Comparison of ENCODE assay signal across 1 cellular context in the genomic region with DNA sequence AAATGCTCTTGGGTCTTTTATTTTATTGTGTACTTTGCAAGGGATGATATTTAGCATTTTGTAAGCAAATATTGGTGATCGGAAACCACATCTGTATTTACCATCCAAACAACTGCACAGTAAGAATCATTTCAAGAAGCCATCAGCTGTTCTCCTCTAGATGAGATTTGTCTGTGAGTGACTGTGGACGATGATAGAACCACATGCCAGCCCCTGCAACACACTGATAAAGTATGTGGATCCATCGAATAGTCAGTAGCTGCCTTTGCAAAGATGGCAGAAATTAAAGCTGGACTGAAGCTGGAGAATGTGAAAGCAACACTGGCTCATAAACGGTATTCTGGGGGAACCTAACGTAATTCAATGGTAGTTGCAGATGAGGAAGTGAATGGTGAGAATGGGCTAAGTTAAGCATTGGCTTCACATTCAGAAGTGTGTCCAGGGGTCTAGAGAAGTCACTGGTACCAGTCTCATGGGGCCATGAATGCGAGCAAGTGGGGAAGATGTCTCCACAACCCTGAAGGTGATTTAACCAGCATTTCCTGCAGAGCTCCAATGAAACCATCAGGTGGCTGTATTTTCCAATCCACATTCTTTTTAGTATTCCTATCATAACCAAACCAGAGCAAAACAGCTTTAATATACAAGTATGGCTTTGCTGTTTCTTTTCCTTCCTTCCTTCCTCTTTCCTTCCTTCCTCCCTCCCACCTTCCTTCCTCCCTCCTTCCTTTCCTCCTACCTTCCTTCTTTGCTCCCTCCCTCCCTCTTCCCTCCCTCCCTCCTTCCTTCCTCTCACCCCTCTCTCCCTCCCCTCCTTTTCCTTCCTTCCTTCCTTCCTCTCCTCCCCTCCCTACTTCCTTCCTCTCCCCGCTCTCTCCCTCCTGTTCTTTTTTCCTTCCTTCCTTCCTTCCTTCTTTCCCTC.
TF ChIP-seq lines count a peak whose summit lies in the region.

No MANE protein-coding gene starts in this region.

TF ChIP-seq in K562, 482 proteins besides CTCF, POLR2A, EP300 and RAD21 (continued from another document):
- TF ChIP-seq, protein P1, sequence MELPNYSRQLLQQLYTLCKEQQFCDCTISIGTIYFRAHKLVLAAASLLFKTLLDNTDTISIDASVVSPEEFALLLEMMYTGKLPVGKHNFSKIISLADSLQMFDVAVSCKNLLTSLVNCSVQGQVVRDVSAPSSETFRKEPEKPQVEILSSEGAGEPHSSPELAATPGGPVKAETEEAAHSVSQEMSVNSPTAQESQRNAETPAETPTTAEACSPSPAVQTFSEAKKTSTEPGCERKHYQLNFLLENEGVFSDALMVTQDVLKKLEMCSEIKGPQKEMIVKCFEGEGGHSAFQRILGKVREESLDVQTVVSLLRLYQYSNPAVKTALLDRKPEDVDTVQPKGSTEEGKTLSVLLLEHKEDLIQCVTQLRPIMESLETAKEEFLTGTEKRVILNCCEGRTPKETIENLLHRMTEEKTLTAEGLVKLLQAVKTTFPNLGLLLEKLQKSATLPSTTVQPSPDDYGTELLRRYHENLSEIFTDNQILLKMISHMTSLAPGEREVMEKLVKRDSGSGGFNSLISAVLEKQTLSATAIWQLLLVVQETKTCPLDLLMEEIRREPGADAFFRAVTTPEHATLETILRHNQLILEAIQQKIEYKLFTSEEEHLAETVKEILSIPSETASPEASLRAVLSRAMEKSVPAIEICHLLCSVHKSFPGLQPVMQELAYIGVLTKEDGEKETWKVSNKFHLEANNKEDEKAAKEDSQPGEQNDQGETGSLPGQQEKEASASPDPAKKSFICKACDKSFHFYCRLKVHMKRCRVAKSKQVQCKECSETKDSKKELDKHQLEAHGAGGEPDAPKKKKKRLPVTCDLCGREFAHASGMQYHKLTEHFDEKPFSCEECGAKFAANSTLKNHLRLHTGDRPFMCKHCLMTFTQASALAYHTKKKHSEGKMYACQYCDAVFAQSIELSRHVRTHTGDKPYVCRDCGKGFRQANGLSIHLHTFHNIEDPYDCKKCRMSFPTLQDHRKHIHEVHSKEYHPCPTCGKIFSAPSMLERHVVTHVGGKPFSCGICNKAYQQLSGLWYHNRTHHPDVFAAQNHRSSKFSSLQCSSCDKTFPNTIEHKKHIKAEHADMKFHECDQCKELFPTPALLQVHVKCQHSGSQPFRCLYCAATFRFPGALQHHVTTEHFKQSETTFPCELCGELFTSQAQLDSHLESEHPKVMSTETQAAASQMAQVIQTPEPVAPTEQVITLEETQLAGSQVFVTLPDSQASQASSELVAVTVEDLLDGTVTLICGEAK (IDR thresholded peaks at IDR 0.05), result no peak
- TF ChIP-seq, protein P1 (CRISPR knock-in tag; IDR thresholded peaks at IDR 0.05), result no peak
- TF ChIP-seq ZNF239 (CRISPR knock-in tag; IDR thresholded peaks at IDR 0.05) (peak; percentile 36; the same call in 1 of the 2 replicates), SNRNP70 (optimal IDR thresholded peaks at IDR 0.05; ENCODE audit: low read depth, low read length) (no peak), HDAC6 (IDR thresholded peaks at IDR 0.05; ENCODE audit: low read depth, low read length) (no peak)
